Comparison of ENCODE assay signal across 8 cellular contexts in genomic region chr19:56393119-56394012, GRCh38. TPM values are rescaled to one million over a fixed set of nuclear protein-coding genes. Genes with fewer than 3 reads are reported as not detected.
A peak's percentile ranks its signal among the peaks of the same experiment; 100 is the strongest.
DNase-seq lines count a peak whose midpoint lies in the region; ATAC-seq and TF ChIP-seq lines count a peak whose summit lies in the region.

Gene ZNF582 (minus strand): TSS chr19:56393534. CDS start chr19:56391752, 1,782 bp downstream.

- H3K9me2 ChIP-seq in OCI-LY1 (ENCODE audit: low read depth, low read length) = no peaks in the 10 kb centered on the region

- H3K9ac ChIP-seq in OCI-LY1 (ENCODE audit: low read length) = peak within 1 kb of the TSS; percentile 50

- H3K27ac Mint-ChIP-seq in CD4-positive, CD25-positive, alpha-beta regulatory T cell = peak within 1 kb of the TSS; percentile 93 to 100 (median 94)
- H3K27ac Mint-ChIP-seq in activated T-helper 1 cell treated with anti-CD3 and anti-CD28 coated beads, Interleukin-12 subunit alpha, Interleukin-12 subunit beta, Interleukin-2, Interleukin-4 antibody, amounts not matched to agents 30 ng/mL and 10 ng/mL and 1 ng/mL, durations not matched to agents 14 hours and 24 hours and 36 hours = peak within 1 kb of the TSS; percentile 90
- H3K27ac Mint-ChIP-seq in naive thymus-derived CD4-positive, alpha-beta T cell = peak within 1 kb of the TSS; percentile 91 to 99 (median 96)
- H3K27ac Mint-ChIP-seq in stimulated activated memory B cell treated with anti-CD40 and anti-IgM and Interleukin-4, amounts not matched to agents 10 μg/mL and 1 μg/mL and 100 μg/mL, for 72 hours = peak within 1 kb of the TSS; percentile 95

- H3K9me3 Mint-ChIP-seq in CD4-positive, CD25-positive, alpha-beta regulatory T cell = peaks cover 4 to 44% (median 17%) of the 10 kb centered on the region in 7 donors
- peaks cover 80% of the 10 kb centered on the region for H3K9me3 Mint-ChIP-seq in activated T-helper 1 cell treated with anti-CD3 and anti-CD28 coated beads, Interleukin-12 subunit alpha, Interleukin-12 subunit beta, Interleukin-2, Interleukin-4 antibody, amounts not matched to agents 30 ng/mL and 10 ng/mL and 1 ng/mL, durations not matched to agents 14 hours and 24 hours and 36 hours
- H3K9me3 Mint-ChIP-seq in naive thymus-derived CD4-positive, alpha-beta T cell = peaks cover 21 to 93% (median 52%) of the 10 kb centered on the region in 11 donors
- peaks cover 35% of the 10 kb centered on the region for H3K9me3 Mint-ChIP-seq in stimulated activated memory B cell treated with anti-CD40 and anti-IgM and Interleukin-4, amounts not matched to agents 10 μg/mL and 1 μg/mL and 100 μg/mL, for 72 hours

- ATAC-seq in CD4-positive, CD25-positive, alpha-beta regulatory T cell (ENCODE audit: low read depth in 2 of 2) = peak; percentile 98
- ATAC-seq in GM19397 (IDR thresholded peaks at IDR 0.05; ENCODE audit: unreplicated experiment) (peak; percentile 90), HG03575 (IDR thresholded peaks at IDR 0.05; ENCODE audit: extremely low read depth, insufficient number of reproducible peaks, low FRiP score, unreplicated experiment) (peak; percentile 61)
- peak; percentile 98 for ATAC-seq in naive thymus-derived CD4-positive, alpha-beta T cell
- ATAC-seq in stimulated activated memory B cell treated with anti-CD40 and anti-IgM and Interleukin-4, amounts not matched to agents 10 μg/mL and 1 μg/mL and 100 μg/mL, for 72 hours = peak; percentile 99

- H3F3A ChIP-seq in OCI-LY1 (ENCODE audit: insufficient read depth, low read length) = no peaks in the 10 kb centered on the region

- peaks cover 5 to 23% (median 13%) of the 10 kb centered on the region in 4 donors for H3K4me1 Mint-ChIP-seq in CD4-positive, CD25-positive, alpha-beta regulatory T cell
- peaks cover 7% of the 10 kb centered on the region for H3K4me1 Mint-ChIP-seq in activated T-helper 1 cell treated with anti-CD3 and anti-CD28 coated beads, Interleukin-12 subunit alpha, Interleukin-12 subunit beta, Interleukin-2, Interleukin-4 antibody, amounts not matched to agents 30 ng/mL and 10 ng/mL and 1 ng/mL, durations not matched to agents 14 hours and 24 hours and 36 hours (ENCODE audit: low read depth)
- peaks cover 3 to 32% (median 10%) of the 10 kb centered on the region in 7 donors for H3K4me1 Mint-ChIP-seq in naive thymus-derived CD4-positive, alpha-beta T cell
- H3K4me1 Mint-ChIP-seq in stimulated activated memory B cell treated with anti-CD40 and anti-IgM and Interleukin-4, amounts not matched to agents 10 μg/mL and 1 μg/mL and 100 μg/mL, for 72 hours = peaks cover 7% of the 10 kb centered on the region

- TF ChIP-seq CTCF in OCI-LY1 (IDR thresholded peaks at IDR 0.05; ENCODE audit: low read length) (peak; percentile 60), fibroblast of mammary gland (conservative IDR thresholded peaks at IDR 0.05; ENCODE audit: control insufficient read depth, insufficient read depth, low read depth, low read length) (peak; percentile 63)

- peaks cover 30% of the 10 kb centered on the region for H3K36me3 Mint-ChIP-seq in CD4-positive, CD25-positive, alpha-beta regulatory T cell
- H3K36me3 Mint-ChIP-seq in activated T-helper 1 cell treated with anti-CD3 and anti-CD28 coated beads, Interleukin-12 subunit alpha, Interleukin-12 subunit beta, Interleukin-2, Interleukin-4 antibody, amounts not matched to agents 30 ng/mL and 10 ng/mL and 1 ng/mL, durations not matched to agents 14 hours and 24 hours and 36 hours (ENCODE audit: low read depth) = peaks cover 20% of the 10 kb centered on the region
- peaks cover 34 to 75% (median 57%) of the 10 kb centered on the region in 5 donors for H3K36me3 Mint-ChIP-seq in naive thymus-derived CD4-positive, alpha-beta T cell
- peaks cover 72% of the 10 kb centered on the region for H3K36me3 Mint-ChIP-seq in stimulated activated memory B cell treated with anti-CD40 and anti-IgM and Interleukin-4, amounts not matched to agents 10 μg/mL and 1 μg/mL and 100 μg/mL, for 72 hours

- peak within 1 kb of the TSS; percentile 69 to 98 (median 96) for H3K4me3 Mint-ChIP-seq in CD4-positive, CD25-positive, alpha-beta regulatory T cell
- peak within 1 kb of the TSS; percentile 94 for H3K4me3 Mint-ChIP-seq in activated T-helper 1 cell treated with anti-CD3 and anti-CD28 coated beads, Interleukin-12 subunit alpha, Interleukin-12 subunit beta, Interleukin-2, Interleukin-4 antibody, amounts not matched to agents 30 ng/mL and 10 ng/mL and 1 ng/mL, durations not matched to agents 14 hours and 24 hours and 36 hours
- peak within 1 kb of the TSS; percentile 89 to 99 (median 98) for H3K4me3 Mint-ChIP-seq in naive thymus-derived CD4-positive, alpha-beta T cell
- peak within 1 kb of the TSS; percentile 95 for H3K4me3 Mint-ChIP-seq in stimulated activated memory B cell treated with anti-CD40 and anti-IgM and Interleukin-4, amounts not matched to agents 10 μg/mL and 1 μg/mL and 100 μg/mL, for 72 hours

- H3K9me3 ChIP-seq in CD4-positive, CD25-positive, alpha-beta regulatory T cell (ENCODE audit: control insufficient read depth in 2 of 2, low read length in 2 of 2) = peaks cover 17 to 38% of the 10 kb centered on the region in 2 experiments
- H3K9me3 ChIP-seq in OCI-LY1 (ENCODE audit: low read length) = peaks cover 3% of the 10 kb centered on the region
- H3K9me3 ChIP-seq in naive thymus-derived CD4-positive, alpha-beta T cell (ENCODE audit: control insufficient read depth in 2 of 3, low read length in 3 of 3) = peaks cover 0 to 39% (median 11%) of the 10 kb centered on the region in 3 experiments

- POLR2A ChIA-PET in naive thymus-derived CD4-positive, alpha-beta T cell (lab: Charles Lee) = interaction anchor here (0.9 to 2.2 kb wide), 3 partner anchors 11 to 79 kb away, joined by 4 to 8 read pairs (median 5); partner anchors contain the start of genes ZNF583 and ZSCAN5A

- H3K36me3 ChIP-seq in CD4-positive, CD25-positive, alpha-beta regulatory T cell (ENCODE audit: control insufficient read depth, insufficient read depth, low read length) = peaks cover 18% of the 10 kb centered on the region
- no peaks in the 10 kb centered on the region; the same call in 1 of the 2 replicates for H3K36me3 ChIP-seq in OCI-LY1 (ENCODE audit: insufficient read depth, low read length)
- H3K36me3 ChIP-seq in naive thymus-derived CD4-positive, alpha-beta T cell (ENCODE audit: control insufficient read depth in 2 of 3, insufficient read depth in 3 of 3, low read length in 3 of 3) = peaks cover 0 to 23% (median 0%) of the 10 kb centered on the region in 3 experiments

- no peaks in the 10 kb centered on the region for H4K20me1 ChIP-seq in OCI-LY1 (ENCODE audit: insufficient read depth, low read length)

- intact Hi-C loops in activated T-helper 1 cell treated with anti-CD3 and anti-CD28 coated beads, Interleukin-12 subunit alpha, Interleukin-12 subunit beta, Interleukin-2, Interleukin-4 antibody, amounts not matched to agents 30 ng/mL and 10 ng/mL and 1 ng/mL, durations not matched to agents 14 hours and 24 hours and 36 hours (cut with micrococcal nuclease) = loop anchor here (1.0 to 5.0 kb wide), 6 partner anchors 11 to 1044 kb away; partner anchors contain the start of genes ZNF470, ZNF583, ZNF71 and ZNF749
- intact Hi-C loops in naive thymus-derived CD4-positive, alpha-beta T cell (cut with micrococcal nuclease) = loop anchor here (1.0 to 10.0 kb wide), 19 partner anchors 10 to 1762 kb away; partner anchors contain the start of genes ZNF470 (in 2 of the 2), TRAPPC2B (in 1 of the 2), ZFP28 (in 1 of the 2) and ZNF444 (in 1 of the 2)

- peak; percentile 79 to 96 (median 91) for DNase-seq in CD4-positive, CD25-positive, alpha-beta regulatory T cell
- DNase-seq in activated T-helper 1 cell treated with anti-CD3 and anti-CD28 coated beads, Interleukin-12 subunit alpha, Interleukin-12 subunit beta, Interleukin-2, Interleukin-4 antibody, amounts not matched to agents 30 ng/mL and 10 ng/mL and 1 ng/mL, durations not matched to agents 14 hours and 24 hours and 36 hours (ENCODE audit: low spot score) = peak; percentile 82
- DNase-seq in fibroblast of mammary gland (ENCODE audit: low read depth) = peak; percentile 95
- DNase-seq in naive thymus-derived CD4-positive, alpha-beta T cell = peak; percentile 79 to 94 (median 90)

- H3K27me3 Mint-ChIP-seq in CD4-positive, CD25-positive, alpha-beta regulatory T cell = no peaks in the 10 kb centered on the region
- H3K27me3 Mint-ChIP-seq in activated T-helper 1 cell treated with anti-CD3 and anti-CD28 coated beads, Interleukin-12 subunit alpha, Interleukin-12 subunit beta, Interleukin-2, Interleukin-4 antibody, amounts not matched to agents 30 ng/mL and 10 ng/mL and 1 ng/mL, durations not matched to agents 14 hours and 24 hours and 36 hours (ENCODE audit: insufficient read depth) = peaks cover 1% of the 10 kb centered on the region
- no peaks in the 10 kb centered on the region for H3K27me3 Mint-ChIP-seq in naive thymus-derived CD4-positive, alpha-beta T cell
- no peaks in the 10 kb centered on the region for H3K27me3 Mint-ChIP-seq in stimulated activated memory B cell treated with anti-CD40 and anti-IgM and Interleukin-4, amounts not matched to agents 10 μg/mL and 1 μg/mL and 100 μg/mL, for 72 hours

- no peaks in the 10 kb centered on the region for H3K79me2 ChIP-seq in OCI-LY1 (ENCODE audit: insufficient read depth, low read length)

- no peaks in the 10 kb centered on the region for H3K27me3 ChIP-seq in CD4-positive, CD25-positive, alpha-beta regulatory T cell (ENCODE audit: control insufficient read depth, insufficient read depth, low read length)
- no peaks in the 10 kb centered on the region for H3K27me3 ChIP-seq in OCI-LY1 (ENCODE audit: insufficient read depth, low read length)
- no peaks in the 10 kb centered on the region for H3K27me3 ChIP-seq in naive thymus-derived CD4-positive, alpha-beta T cell (ENCODE audit: control insufficient read depth in 2 of 2, insufficient read depth in 2 of 2, low read length in 2 of 2)

- CTCF ChIA-PET in naive thymus-derived CD4-positive, alpha-beta T cell (lab: Charles Lee) = interaction anchor here (0.6 kb wide), 1 partner anchor 8 kb away, joined by 3 read pairs; no protein-coding TSS in a partner anchor

- H3K4me2 ChIP-seq in OCI-LY1 (ENCODE audit: low read length) = peak within 1 kb of the TSS; percentile 44

- peak within 1 kb of the TSS; percentile 70 for H3K4me3 ChIP-seq in CD4-positive, CD25-positive, alpha-beta regulatory T cell (ENCODE audit: low read depth, low read length)
- H3K4me3 ChIP-seq in OCI-LY1 (ENCODE audit: low read depth, low read length, poor library complexity, severe bottlenecking) (peak within 1 kb of the TSS; percentile 61), fibroblast of mammary gland (ENCODE audit: control insufficient read depth, low read depth, low read length) (peak within 1 kb of the TSS; percentile 79)
- H3K4me3 ChIP-seq in naive thymus-derived CD4-positive, alpha-beta T cell (ENCODE audit: low read length) = peak within 1 kb of the TSS; percentile 90

- peak within 1 kb of the TSS; percentile 89 for H3K27ac ChIP-seq in CD4-positive, CD25-positive, alpha-beta regulatory T cell (ENCODE audit: insufficient read depth, low read length, poor library complexity, severe bottlenecking)
- peak within 1 kb of the TSS; percentile 46 for H3K27ac ChIP-seq in OCI-LY1 (ENCODE audit: low read depth, low read length, poor library complexity, severe bottlenecking)
- H3K27ac ChIP-seq in naive thymus-derived CD4-positive, alpha-beta T cell (ENCODE audit: low read depth, low read length) = peak within 1 kb of the TSS; percentile 92

- peaks cover 6% of the 10 kb centered on the region for H3K4me1 ChIP-seq in CD4-positive, CD25-positive, alpha-beta regulatory T cell (ENCODE audit: control insufficient read depth, insufficient read depth, low read length, poor library complexity, severe bottlenecking)
- H3K4me1 ChIP-seq in OCI-LY1 (ENCODE audit: insufficient read depth, low read length, severe bottlenecking) = no peaks in the 10 kb centered on the region
- peaks cover 3 to 5% of the 10 kb centered on the region in 2 donors for H3K4me1 ChIP-seq in naive thymus-derived CD4-positive, alpha-beta T cell (ENCODE audit: control insufficient read depth in 2 of 2, insufficient read depth in 2 of 2, low read length in 2 of 2)

- peak within 1 kb of the TSS; percentile 23; the same call in 1 of the 2 replicates for H2AFZ ChIP-seq in OCI-LY1 (ENCODE audit: low read length)

RNA-seq across cellular contexts. Expression of gene ZNF582, which starts in this region (rescaled TPM):
- total RNA-seq in CD4-positive, CD25-positive, alpha-beta regulatory T cell = 2.3 TPM
- polyA plus RNA-seq in CD4-positive, CD25-positive, alpha-beta regulatory T cell = 1 to 10 TPM; 3.8 to 6.0 (median 4.9) TPM
- total RNA-seq in activated T-helper 1 cell treated with anti-CD3 and anti-CD28 coated beads, Interleukin-12 subunit alpha, Interleukin-12 subunit beta, Interleukin-2, Interleukin-4 antibody, amounts not matched to agents 30 ng/mL and 10 ng/mL and 1 ng/mL, durations not matched to agents 14 hours and 24 hours and 36 hours = 1.2 and 1.3 TPM in 2 replicates
- total RNA-seq in naive thymus-derived CD4-positive, alpha-beta T cell = 1 to 10 TPM; 1.7 to 7.6 (median 3.3) TPM
- 1 to 10 TPM; 5.7 to 5.8 TPM for polyA plus RNA-seq in naive thymus-derived CD4-positive, alpha-beta T cell

Comparison
In these comparisons a context has a peak if more than half of its experiments do, and no peak if none do; other contexts are left out.
1. Peak in every context shown above with its lines: DNase-seq, ATAC-seq, H3K4me3 ChIP-seq and H3K27ac ChIP-seq.